12 cellular contexts compared by ENCODE assay signal in the genomic region with DNA sequence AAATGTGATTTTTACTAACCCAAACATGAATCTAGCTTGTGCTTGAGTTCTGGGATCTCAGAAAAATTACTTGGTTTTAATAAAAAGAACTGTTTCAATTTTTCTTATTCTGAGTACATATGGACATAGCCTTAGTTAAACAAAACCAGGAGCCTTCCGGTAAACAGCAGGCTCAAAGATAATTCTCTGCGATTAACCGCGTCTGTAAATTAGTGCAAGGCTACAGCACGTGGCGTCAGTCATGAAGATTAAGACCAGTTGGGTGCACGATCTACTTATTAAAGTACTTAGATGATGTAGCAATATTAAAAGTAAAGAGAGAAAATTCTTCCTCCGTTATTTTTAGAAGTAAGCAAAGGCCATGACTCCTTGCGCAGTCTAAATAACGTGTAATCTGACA. TPM values are rescaled to one million over a fixed set of nuclear protein-coding genes. Genes with fewer than 3 reads are reported as not detected.
A peak's percentile ranks its signal among the peaks of the same experiment; 100 is the strongest.
DNase-seq lines count a peak whose midpoint lies in the region; ATAC-seq and TF ChIP-seq lines count a peak whose summit lies in the region.
"Had no signal": no experiment of that assay in that cellular context is flagged by ENCODE, and none has a peak within 500 bp of the region (broad histone marks: within the 10 kb centered on the region; RNA-seq: fewer than 3 reads in every experiment).

No MANE protein-coding gene starts in this region.

- H2AK5ac ChIP-seq in mesenchymal stem cell (ENCODE audit: low read length, severe bottlenecking): peak overlapping the region; percentile 69

- H2BK12ac ChIP-seq in mesenchymal stem cell (ENCODE audit: low read length in 2 of 2): no peak overlapping the region

- H2BK5ac ChIP-seq in mesenchymal stem cell (ENCODE audit: low read depth, low read length, poor library complexity, severe bottlenecking): no peak overlapping the region

- peaks cover 50% of the 10 kb centered on the region for H3K27me3 Mint-ChIP-seq in activated T-cell treated with anti-CD3 and anti-CD28 coated beads, Interleukin-2, amount 50 U/mL, for 72 hours (ENCODE audit: low read depth)
- H3K27me3 Mint-ChIP-seq in type B pancreatic cell: peaks cover 74% of the 10 kb centered on the region

- H3K23ac ChIP-seq in mesenchymal stem cell (ENCODE audit: low read length in 2 of 2): no peak overlapping the region

- 67% methylated on average over 9 of the region's 10 CpGs for WGBS in mesenchymal stem cell

- no peak overlapping the region for H3K27ac Mint-ChIP-seq in activated T-cell treated with anti-CD3 and anti-CD28 coated beads, Interleukin-2, amount 50 U/mL, for 72 hours
- no peak overlapping the region for H3K27ac Mint-ChIP-seq in type B pancreatic cell
- H3K27ac Mint-ChIP-seq: stimulated activated naive B cell treated with anti-CD40 and anti-IgM and Interleukin-4, amounts not matched to agents 10 μg/mL and 1 μg/mL and 100 μg/mL, for 72 hours had no signal

- no peak overlapping the region for H2AFZ ChIP-seq in mesenchymal stem cell (ENCODE audit: low read depth, low read length)

- H2BK15ac ChIP-seq in mesenchymal stem cell (ENCODE audit: low read depth, poor library complexity, severe bottlenecking): no peak overlapping the region

- no peak for ATAC-seq in activated T-cell treated with anti-CD3 and anti-CD28 coated beads, Interleukin-2, amount 50 U/mL, for 72 hours (replicated peaks in 1 of 2)
- ATAC-seq in GM21825 (IDR thresholded peaks at IDR 0.05; ENCODE audit: unreplicated experiment): no peak
- ATAC-seq: stimulated activated naive B cell treated with anti-CD40 and anti-IgM and Interleukin-4, amounts not matched to agents 10 μg/mL and 1 μg/mL and 100 μg/mL, for 72 hours had no signal

- H4K8ac ChIP-seq in mesenchymal stem cell (ENCODE audit: low read length): no peak overlapping the region

- H2BK120ac ChIP-seq in mesenchymal stem cell (ENCODE audit: low read depth, low read length): no peak overlapping the region

- H3K4me3 Mint-ChIP-seq in activated T-cell treated with anti-CD3 and anti-CD28 coated beads, Interleukin-2, amount 50 U/mL, for 72 hours: peak overlapping the region; percentile 60 to 69
- H3K4me3 Mint-ChIP-seq in type B pancreatic cell: peak overlapping the region; percentile 70

- peak overlapping the region; percentile 70 for H3K4me2 ChIP-seq in mesenchymal stem cell (ENCODE audit: low read length, poor library complexity, severe bottlenecking)

- H3K9me3 Mint-ChIP-seq in activated T-cell treated with anti-CD3 and anti-CD28 coated beads, Interleukin-2, amount 50 U/mL, for 72 hours: no peaks in the 10 kb centered on the region
- H3K9me3 Mint-ChIP-seq in type B pancreatic cell: no peaks in the 10 kb centered on the region
- H3K9me3 Mint-ChIP-seq: stimulated activated naive B cell treated with anti-CD40 and anti-IgM and Interleukin-4, amounts not matched to agents 10 μg/mL and 1 μg/mL and 100 μg/mL, for 72 hours had no signal

- H3K14ac ChIP-seq in mesenchymal stem cell (ENCODE audit: low read length in 2 of 2): no peak overlapping the region

- peaks cover 16% of the 10 kb centered on the region for H3K4me1 Mint-ChIP-seq in activated T-cell treated with anti-CD3 and anti-CD28 coated beads, Interleukin-2, amount 50 U/mL, for 72 hours (ENCODE audit: low read depth)
- no peaks in the 10 kb centered on the region for H3K4me1 Mint-ChIP-seq in type B pancreatic cell (ENCODE audit: unreplicated experiment)

- no peak for DNase-seq in activated T-cell treated with anti-CD3 and anti-CD28 coated beads, Interleukin-2, amount 50 U/mL, for 72 hours
- DNase-seq in activated T-cell treated with anti-CD3 and anti-CD28 coated beads, Interleukin-2, amount 50 U/mL, for 48 hours: no peak
- no peak for DNase-seq in coronary artery (ENCODE audit: low spot score)
- no peak for DNase-seq in mesenchymal stem cell
- DNase-seq in type B pancreatic cell (ENCODE audit: extremely low spot score, unreplicated experiment): no peak
- no peak for DNase-seq in NCI-H748 (lab: John Stamatoyannopoulos, UW; ENCODE audit: unreplicated experiment)
- DNase-seq in NCI-H1092 (lab: John Stamatoyannopoulos, UW): no peak
- DNase-seq: activated gamma-delta T cell treated with Interleukin-2 at 50 U/mL for 16 hours; NCI-H226; stimulated activated naive B cell treated with anti-CD40 and anti-IgM and Interleukin-4, amounts not matched to agents 10 μg/mL and 1 μg/mL and 100 μg/mL, for 72 hours had no signal

- no peak overlapping the region for H3K18ac ChIP-seq in mesenchymal stem cell (ENCODE audit: low read depth in 1 of 2, low read length in 2 of 2)

- H3K4me3 ChIP-seq in coronary artery: peak overlapping the region; percentile 83
- peak overlapping the region in 1 of 2 experiments; percentile 79 for H3K4me3 ChIP-seq in mesenchymal stem cell (ENCODE audit: insufficient read depth in 1 of 2, low read depth in 1 of 2, low read length in 2 of 2)

- H3K36me3 ChIP-seq in mesenchymal stem cell (ENCODE audit: control insufficient read depth in 1 of 2, insufficient read depth in 2 of 2, low read depth in 1 of 2, low read length in 2 of 2): no peaks in the 10 kb centered on the region

- peak overlapping the region; percentile 74 to 84 for H3K27ac ChIP-seq in coronary artery
- H3K27ac ChIP-seq in mesenchymal stem cell (ENCODE audit: low read length, poor library complexity, severe bottlenecking): peak overlapping the region; percentile 62
- H3K27ac ChIP-seq: HL-60 had no signal

- no peak for TF ChIP-seq CTCF in coronary artery (IDR thresholded peaks at IDR 0.05)
- no peak for TF ChIP-seq CTCF in type B pancreatic cell (conservative IDR thresholded peaks at IDR 0.05)

- H3K4ac ChIP-seq in mesenchymal stem cell (ENCODE audit: low read depth in 1 of 2, low read length in 2 of 2): no peak overlapping the region

- no peaks in the 10 kb centered on the region for H3K79me1 ChIP-seq in mesenchymal stem cell (replicated peaks; ENCODE audit: low read length, poor library complexity, severe bottlenecking)

- H3K9ac ChIP-seq in mesenchymal stem cell (ENCODE audit: low read length): peak overlapping the region; percentile 77

- peaks cover 4% of the 10 kb centered on the region for H3K4me1 ChIP-seq in mesenchymal stem cell (ENCODE audit: control insufficient read depth, insufficient read depth, low read depth, low read length)

- H4K91ac ChIP-seq in mesenchymal stem cell (ENCODE audit: low read length): no peak overlapping the region

- H3K27me3 ChIP-seq in mesenchymal stem cell (ENCODE audit: control insufficient read depth in 1 of 2, insufficient read depth in 1 of 2, low read length in 2 of 2): no peaks in the 10 kb centered on the region

- no peaks in the 10 kb centered on the region for H3K9me3 ChIP-seq in mesenchymal stem cell (ENCODE audit: control insufficient read depth, low read length)

- H3K36me3 Mint-ChIP-seq in activated T-cell treated with anti-CD3 and anti-CD28 coated beads, Interleukin-2, amount 50 U/mL, for 72 hours (ENCODE audit: insufficient read depth in 2 of 2): no peaks in the 10 kb centered on the region
- peaks cover 8% of the 10 kb centered on the region for H3K36me3 Mint-ChIP-seq in type B pancreatic cell
- H3K36me3 Mint-ChIP-seq: stimulated activated naive B cell treated with anti-CD40 and anti-IgM and Interleukin-4, amounts not matched to agents 10 μg/mL and 1 μg/mL and 100 μg/mL, for 72 hours had no signal

RNA-seq across cellular contexts. Expression of a gene that starts 0.7 kb away (rescaled TPM):
- not detected for total RNA-seq in activated T-cell treated with anti-CD3 and anti-CD28 coated beads, Interleukin-2, amount 50 U/mL, for 72 hours
- polyA plus RNA-seq in mesenchymal stem cell (2013, experiment 1 of 2): 0.04 TPM
- 0.05 TPM for polyA plus RNA-seq in mesenchymal stem cell (2013, experiment 2 of 2)
- 2.4 and 7.8 TPM in 2 replicates for total RNA-seq in type B pancreatic cell (ENCODE audit: low replicate concordance)
